In the genomic region with DNA sequence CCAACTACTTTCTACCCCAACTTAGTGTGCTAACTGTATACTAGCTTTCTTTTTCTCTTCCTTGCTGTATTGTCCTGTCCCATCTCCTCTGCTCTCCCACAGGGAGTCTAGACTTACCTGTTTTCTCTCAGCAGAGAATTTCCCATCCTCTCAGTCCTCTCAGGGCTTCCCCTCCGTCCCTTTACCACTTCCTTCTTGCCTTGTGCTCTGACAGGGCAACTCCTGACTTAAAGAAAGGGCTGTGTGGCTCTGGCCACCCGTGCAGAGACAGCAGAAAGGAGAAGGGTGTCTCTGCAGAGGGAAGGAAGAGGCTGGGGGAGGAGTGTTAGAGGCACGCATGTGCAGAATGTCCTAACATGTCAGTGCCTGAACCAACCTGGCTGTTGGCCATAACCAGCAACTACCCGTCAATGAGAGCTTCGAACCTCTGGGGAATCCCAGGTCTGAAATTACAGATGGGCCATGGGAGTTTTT, we compare ENCODE assay signal across 9 cellular contexts. TPM values are rescaled to one million over a fixed set of nuclear protein-coding genes. Genes with fewer than 3 reads are reported as not detected.
DNase-seq lines count a peak whose midpoint lies in the region; ATAC-seq and TF ChIP-seq lines count a peak whose summit lies in the region.
"Had no signal": no experiment of that assay in that cellular context is flagged by ENCODE, and none has a peak within 500 bp of the region (broad histone marks: within the 10 kb centered on the region; RNA-seq: fewer than 3 reads in every experiment).

TSS of gene GCSAM (minus strand) at position 274 of the 474 bp plus-strand sequence. CDS start at position 146, 128 bp downstream.

- H3K4me3 ChIP-seq in GM12864 (ENCODE audit: low read depth, low read length) (peak within 1 kb of the TSS; percentile 68), lower lobe of right lung (no peak within 1 kb of the TSS)

- no peaks in the 10 kb centered on the region for H3K27me3 ChIP-seq in lower lobe of right lung (ENCODE audit: low read depth)

- peak; percentile 96 for DNase-seq in GM12864 (ENCODE audit: low read depth)
- DNase-seq in MV-4-11 (lab: John Stamatoyannopoulos, UW): peak; percentile 87
- DNase-seq in activated T-cell treated with anti-CD3 and anti-CD28 coated beads, Interleukin-2, amount 50 U/mL, for 24 hours: peak; percentile 68
- DNase-seq in lower lobe of right lung: peak; percentile 68
- DNase-seq in stimulated activated naive CD4-positive, alpha-beta T cell treated with Interleukin-2 at 50 U/mL for 16 hours (lab: John Stamatoyannopoulos, UW): peak; percentile 63
- no peak for DNase-seq in A172 (ENCODE audit: low spot score)
- DNase-seq in hepatic stellate cell (ENCODE audit: low spot score): no peak

- no peaks in the 10 kb centered on the region for H3K36me3 Mint-ChIP-seq in activated T-cell treated with anti-CD3 and anti-CD28 coated beads, Interleukin-2, amount 50 U/mL, for 24 hours (ENCODE audit: low read depth)

- peak; percentile 68 for ATAC-seq in GM21723 (IDR thresholded peaks at IDR 0.05; ENCODE audit: unreplicated experiment)
- peak; percentile 66 to 88 for ATAC-seq in lower lobe of right lung

- H3K4me1 Mint-ChIP-seq in activated T-cell treated with anti-CD3 and anti-CD28 coated beads, Interleukin-2, amount 50 U/mL, for 24 hours (ENCODE audit: low read depth): peaks cover 88% of the 10 kb centered on the region

- no peaks in the 10 kb centered on the region for H3K9me3 Mint-ChIP-seq in activated T-cell treated with anti-CD3 and anti-CD28 coated beads, Interleukin-2, amount 50 U/mL, for 24 hours

- peak within 1 kb of the TSS; percentile 85 for H3K4me3 Mint-ChIP-seq in activated T-cell treated with anti-CD3 and anti-CD28 coated beads, Interleukin-2, amount 50 U/mL, for 24 hours

- H3K27ac ChIP-seq in lower lobe of right lung: peak within 1 kb of the TSS; percentile 8

- intact Hi-C loops in lower lobe of right lung (cut with DNase I): no loop called here

- no peaks in the 10 kb centered on the region for H3K27me3 Mint-ChIP-seq in activated T-cell treated with anti-CD3 and anti-CD28 coated beads, Interleukin-2, amount 50 U/mL, for 24 hours

- TF ChIP-seq CTCF in GM12864 (IDR thresholded peaks at IDR 0.05; ENCODE audit: low read depth, low read length, missing control alignments) (no peak), lower lobe of right lung (IDR thresholded peaks at IDR 0.05) (no peak)

- H3K27ac Mint-ChIP-seq in activated T-cell treated with anti-CD3 and anti-CD28 coated beads, Interleukin-2, amount 50 U/mL, for 24 hours: peak within 1 kb of the TSS; percentile 95

- no peaks in the 10 kb centered on the region for H3K9me3 ChIP-seq in lower lobe of right lung

- peaks cover 5% of the 10 kb centered on the region for H3K4me1 ChIP-seq in lower lobe of right lung

- H3K36me3 ChIP-seq in lower lobe of right lung: no peaks in the 10 kb centered on the region

RNA-seq across cellular contexts. Expression of gene GCSAM, which starts in this region (rescaled TPM):
- total RNA-seq in lower lobe of right lung: 1.5 TPM
- total RNA-seq in A172 (2014; rRNA removed; shearing (Covaris generic)): not detected in 2 replicates
- total RNA-seq: glomerular endothelial cell had no signal

Comparison
In these comparisons a context has a peak if more than half of its experiments do, and no peak if none do; other contexts are left out.
1. DNase-seq: peak in GM12864 (single experiment), MV-4-11 (single experiment), activated T-cell treated with anti-CD3 and anti-CD28 coated beads, Interleukin-2, amount 50 U/mL, for 24 hours (single experiment), lower lobe of right lung (single experiment) and stimulated activated naive CD4-positive, alpha-beta T cell treated with Interleukin-2 at 50 U/mL for 16 hours (single experiment); none in A172 (single experiment) and hepatic stellate cell (single experiment).